9 cellular contexts compared by ENCODE assay signal in genomic region chr1:28296401-28297220, GRCh38. TPM values are rescaled to one million over a fixed set of nuclear protein-coding genes. Genes with fewer than 3 reads are reported as not detected.
DNase-seq lines count a peak whose midpoint lies in the region; ATAC-seq and TF ChIP-seq lines count a peak whose summit lies in the region.
"Had no signal": no experiment of that assay in that cellular context is flagged by ENCODE, and none has a peak within 500 bp of the region (broad histone marks: within the 10 kb centered on the region; RNA-seq: fewer than 3 reads in every experiment).

No MANE protein-coding gene starts in this region.

- H3K27ac Mint-ChIP-seq in activated CD4-positive, alpha-beta memory T cell treated with anti-CD3 and anti-CD28 coated beads for 36 hours = no peak overlapping the region
- H3K27ac Mint-ChIP-seq: memory B cell had no signal

- TF ChIP-seq CTCF in fibroblast of mammary gland (conservative IDR thresholded peaks at IDR 0.05; ENCODE audit: control insufficient read depth, insufficient read depth, low read depth, low read length) = no peak
- TF ChIP-seq CTCF in omental fat pad (IDR thresholded peaks at IDR 0.05) = no peak

- CTCF ChIA-PET in activated CD4-positive, alpha-beta memory T cell treated with anti-CD3 and anti-CD28 coated beads for 36 hours (lab: Charles Lee) = interaction anchor here (0.9 to 1.4 kb wide), 2 partner anchors 49 to 205 kb away, joined by 3 read pairs; no protein-coding TSS in a partner anchor

- H3K4me3 ChIP-seq in fibroblast of mammary gland (ENCODE audit: control insufficient read depth, low read depth, low read length) = peak overlapping the region; percentile 12

- peaks cover 3% of the 10 kb centered on the region for H3K4me1 Mint-ChIP-seq in activated CD4-positive, alpha-beta memory T cell treated with anti-CD3 and anti-CD28 coated beads for 36 hours (ENCODE audit: low read depth)

- H3K27me3 Mint-ChIP-seq in activated CD4-positive, alpha-beta memory T cell treated with anti-CD3 and anti-CD28 coated beads for 36 hours = no peaks in the 10 kb centered on the region

- no peaks in the 10 kb centered on the region for H3K9me3 Mint-ChIP-seq in activated CD4-positive, alpha-beta memory T cell treated with anti-CD3 and anti-CD28 coated beads for 36 hours
- H3K9me3 Mint-ChIP-seq: memory B cell had no signal

- no peaks in the 10 kb centered on the region for H3K36me3 Mint-ChIP-seq in activated CD4-positive, alpha-beta memory T cell treated with anti-CD3 and anti-CD28 coated beads for 36 hours

- POLR2A ChIA-PET in activated CD4-positive, alpha-beta memory T cell treated with anti-CD3 and anti-CD28 coated beads for 36 hours (lab: Charles Lee) = no interaction called here

- intact Hi-C loops in activated CD4-positive, alpha-beta memory T cell treated with anti-CD3 and anti-CD28 coated beads for 36 hours (cut with micrococcal nuclease) = no loop called here

- no peak overlapping the region for H3K4me3 Mint-ChIP-seq in activated CD4-positive, alpha-beta memory T cell treated with anti-CD3 and anti-CD28 coated beads for 36 hours
- H3K4me3 Mint-ChIP-seq: memory B cell had no signal

- peak; percentile 25 for DNase-seq in ELR (ENCODE audit: low read depth)
- DNase-seq in OCI-M1 (lab: John Stamatoyannopoulos, UW) = peak; percentile 18
- peak; percentile 38 for DNase-seq in fibroblast of mammary gland (ENCODE audit: low read depth)
- DNase-seq in omental fat pad (ENCODE audit: low spot score) = peak; percentile 32
- no peak for DNase-seq in NCI-H526 (lab: John Stamatoyannopoulos, UW)
- no peak for DNase-seq in activated CD4-positive, alpha-beta memory T cell treated with anti-CD3 and anti-CD28 coated beads for 36 hours
- no peak for DNase-seq in 8988T

- ATAC-seq in omental fat pad (ENCODE audit: low FRiP score) (peak; percentile 96), GM21360 (IDR thresholded peaks at IDR 0.05; ENCODE audit: unreplicated experiment) (no peak)

RNA-seq across cellular contexts. Expression of gene MED18, which starts 32.2 kb away (rescaled TPM):
- 10 to 100 TPM in 2 of 4 donors, 1 to 10 TPM in 2; 8.2 to 13.7 (median 10.3) TPM for total RNA-seq in omental fat pad
- total RNA-seq in activated CD4-positive, alpha-beta memory T cell treated with anti-CD3 and anti-CD28 coated beads for 36 hours = 10 to 100 TPM; 19.8 to 20.0 TPM

RNA-seq across cellular contexts. Expression of gene SESN2, which starts 37.3 kb away (rescaled TPM):
- total RNA-seq in omental fat pad = 10 to 100 TPM; 13.2 to 20.4 (median 13.8) TPM
- total RNA-seq in activated CD4-positive, alpha-beta memory T cell treated with anti-CD3 and anti-CD28 coated beads for 36 hours = 10 to 100 TPM; 23.4 to 24.1 TPM

Comparison
In these comparisons a context has a peak if more than half of its experiments do, and no peak if none do; other contexts are left out.
1. DNase-seq: peak in ELR (single experiment), OCI-M1 (single experiment), fibroblast of mammary gland (single experiment) and omental fat pad (single experiment); none in NCI-H526 (0 of 2), activated CD4-positive, alpha-beta memory T cell treated with anti-CD3 and anti-CD28 coated beads for 36 hours (single experiment) and 8988T (single experiment).